Comparison of ENCODE assay signal across 9 cellular contexts in genomic region chr14:74979442-74980397, GRCh38. TPM values are rescaled to one million over a fixed set of nuclear protein-coding genes. Genes with fewer than 3 reads are reported as not detected.
DNase-seq lines count a peak whose midpoint lies in the region; ATAC-seq lines count a peak whose summit lies in the region.
"Had no signal": no experiment of that assay in that cellular context is flagged by ENCODE, and none has a peak within 500 bp of the region (broad histone marks: within the 10 kb centered on the region; RNA-seq: fewer than 3 reads in every experiment).

No MANE protein-coding gene starts in this region.

- no peaks in the 10 kb centered on the region for H3K9me3 ChIP-seq in aorta (ENCODE audit: control insufficient read depth, low read length)

- peak overlapping the region; percentile 8 to 90 for H3K27ac ChIP-seq in aorta (ENCODE audit: low read depth in 1 of 2, low read length in 2 of 2)

- peak; percentile 31 to 52 for DNase-seq in SHP77 (lab: John Stamatoyannopoulos, UW)
- DNase-seq in SHP77 treated with DMSO at 0.1 percent for 48 hours (lab: John Stamatoyannopoulos, UW): no peak
- peak; percentile 66 for DNase-seq in amniotic epithelial cell (ENCODE audit: low read depth)
- DNase-seq in islet precursor cell: peak; percentile 83
- DNase-seq in aorta: peak; percentile 76 to 83
- DNase-seq in SKM-1 treated with dmso at 0.1 percent for 144 hours (lab: John Stamatoyannopoulos, UW; ENCODE audit: unreplicated experiment): no peak
- no peak for DNase-seq in activated gamma-delta T cell (lab: John Stamatoyannopoulos, UW)
- DNase-seq: kidney glomerular epithelial cell had no signal

- H3K36me3 ChIP-seq in aorta (ENCODE audit: control insufficient read depth in 1 of 2, insufficient read depth in 2 of 2, low read length in 1 of 2): no peaks in the 10 kb centered on the region

- H3K27me3 ChIP-seq in aorta (ENCODE audit: control insufficient read depth in 1 of 2, insufficient read depth in 2 of 2, low read length in 1 of 2): no peaks in the 10 kb centered on the region

- ATAC-seq in aorta (ENCODE audit: low FRiP score) (peak; percentile 51), HG03565 (IDR thresholded peaks at IDR 0.05; ENCODE audit: unreplicated experiment) (no peak)

- intact Hi-C loops in aorta (cut with DNase I): loop anchor here in 1 of 2 donors (1.0 kb wide), 1 partner anchor 24 kb away; the partner anchor contains the start of gene PGF

- WGBS in aorta, 2 donors: 32 to 38% methylated on average over 23 of the region's 23 CpGs

- no peaks in the 10 kb centered on the region for H3K4me1 ChIP-seq in aorta (ENCODE audit: control insufficient read depth in 1 of 2, insufficient read depth in 2 of 2, low read length in 2 of 2)

- H3K4me3 ChIP-seq in aorta (ENCODE audit: low read length in 2 of 2): no peak overlapping the region

RNA-seq across cellular contexts. Expression of gene EIF2B2, which starts 23.0 kb away (rescaled TPM):
- 10 to 100 TPM; 37.4 to 39.8 TPM for total RNA-seq in aorta
- polyA plus RNA-seq in aorta: 10 to 100 TPM in 1 of 2 donors, 1 to 10 TPM in 1; 9.5 to 34.8 TPM

RNA-seq across cellular contexts. Expression of gene PGF, which starts 24.3 kb away (rescaled TPM):
- 10 to 100 TPM; 29.1 to 33.7 TPM for total RNA-seq in aorta
- polyA plus RNA-seq in aorta: 10 to 100 TPM in 1 of 2 donors, 1 to 10 TPM in 1; 7.6 to 16.3 TPM

RNA-seq across cellular contexts. Expression of gene RPS6KL1, which starts 56.7 kb away (rescaled TPM):
- total RNA-seq in aorta: 10 to 100 TPM; 12.6 to 17.3 TPM
- polyA plus RNA-seq in aorta: 10 to 100 TPM in 1 of 2 donors, 1 to 10 TPM in 1; 3.3 to 13.8 TPM

Comparison
In these comparisons a context has a peak if more than half of its experiments do, and no peak if none do; other contexts are left out.
1. DNase-seq: peak in SHP77 (2 of 2), amniotic epithelial cell (single experiment), islet precursor cell (single experiment) and aorta (2 of 2); none in SHP77 treated with DMSO at 0.1 percent for 48 hours (single experiment), SKM-1 treated with dmso at 0.1 percent for 144 hours (single experiment) and activated gamma-delta T cell (single experiment).